Comparison of ENCODE assay signal across 11 cellular contexts in genomic region chr13:30415430-30416030, GRCh38. TPM values are rescaled to one million over a fixed set of nuclear protein-coding genes. Genes with fewer than 3 reads are reported as not detected.
DNase-seq lines count a peak whose midpoint lies in the region; ATAC-seq and TF ChIP-seq lines count a peak whose summit lies in the region.
"Had no signal": no experiment of that assay in that cellular context is flagged by ENCODE, and none has a peak within 500 bp of the region (broad histone marks: within the 10 kb centered on the region; RNA-seq: fewer than 3 reads in every experiment).

No MANE protein-coding gene starts in this region.

- H3K4me1 Mint-ChIP-seq in activated T-cell treated with anti-CD3 and anti-CD28 coated beads, Interleukin-2, amount 50 U/mL, for 72 hours (ENCODE audit: low read depth) = peaks cover 15% of the 10 kb centered on the region

- no peak overlapping the region for H3K27ac Mint-ChIP-seq in activated T-cell treated with anti-CD3 and anti-CD28 coated beads, Interleukin-2, amount 50 U/mL, for 72 hours

- DNase-seq in EH (ENCODE audit: low read depth) (peak; percentile 58), SIG-M5 treated with dmso at 0.1 percent for 504 hours (lab: John Stamatoyannopoulos, UW; ENCODE audit: unreplicated experiment) (no peak), NCI-H524 treated with DMSO at 0.1 percent for 48 hours (lab: John Stamatoyannopoulos, UW) (no peak), NCI-H2171 treated with DMSO at 0.1 percent for 48 hours (lab: John Stamatoyannopoulos, UW) (no peak)
- no peak for DNase-seq in activated T-cell treated with anti-CD3 and anti-CD28 coated beads, Interleukin-2, amount 50 U/mL, for 72 hours
- DNase-seq: NCI-H1417 had no signal

- no peaks in the 10 kb centered on the region for H3K27me3 Mint-ChIP-seq in activated T-cell treated with anti-CD3 and anti-CD28 coated beads, Interleukin-2, amount 50 U/mL, for 72 hours (ENCODE audit: low read depth)

- H3K9me3 Mint-ChIP-seq in activated T-cell treated with anti-CD3 and anti-CD28 coated beads, Interleukin-2, amount 50 U/mL, for 72 hours = no peaks in the 10 kb centered on the region

- no peak overlapping the region for H3K4me3 Mint-ChIP-seq in activated T-cell treated with anti-CD3 and anti-CD28 coated beads, Interleukin-2, amount 50 U/mL, for 72 hours

- peak; percentile 86 for ATAC-seq in GM19452 (IDR thresholded peaks at IDR 0.05; ENCODE audit: unreplicated experiment)
- peak; percentile 78 for ATAC-seq in HG03095 (IDR thresholded peaks at IDR 0.05; ENCODE audit: unreplicated experiment)
- peak; percentile 59 for ATAC-seq in SK-N-SH treated with all-trans-retinoic acid at 6 μM for 48 hours
- no peak for ATAC-seq in activated T-cell treated with anti-CD3 and anti-CD28 coated beads, Interleukin-2, amount 50 U/mL, for 72 hours (replicated peaks in 1 of 2)

- H3K36me3 Mint-ChIP-seq in activated T-cell treated with anti-CD3 and anti-CD28 coated beads, Interleukin-2, amount 50 U/mL, for 72 hours (ENCODE audit: insufficient read depth in 2 of 2) = no peaks in the 10 kb centered on the region

TF ChIP-seq in SK-N-SH treated with all-trans-retinoic acid at 6 μM for 48 hours, 23 proteins besides CTCF, POLR2A, EP300 and RAD21:
- TF ChIP-seq PPARA (CRISPR knock-in tag; IDR thresholded peaks at IDR 0.05; ENCODE audit: borderline replicate concordance) (no peak), RARB (CRISPR knock-in tag; IDR thresholded peaks at IDR 0.05) (no peak), ESRRG (CRISPR knock-in tag; IDR thresholded peaks at IDR 0.05) (no peak), CREB5 (CRISPR knock-in tag; IDR thresholded peaks at IDR 0.05; ENCODE audit: low read depth) (no peak), GLIS3 (CRISPR knock-in tag; IDR thresholded peaks at IDR 0.05) (no peak), OSR1 (CRISPR knock-in tag; IDR thresholded peaks at IDR 0.05) (no peak), ZFP3 (CRISPR knock-in tag; IDR thresholded peaks at IDR 0.05) (no peak), ZNF8 (CRISPR knock-in tag; IDR thresholded peaks at IDR 0.05) (no peak)
- TF ChIP-seq, protein P1, sequence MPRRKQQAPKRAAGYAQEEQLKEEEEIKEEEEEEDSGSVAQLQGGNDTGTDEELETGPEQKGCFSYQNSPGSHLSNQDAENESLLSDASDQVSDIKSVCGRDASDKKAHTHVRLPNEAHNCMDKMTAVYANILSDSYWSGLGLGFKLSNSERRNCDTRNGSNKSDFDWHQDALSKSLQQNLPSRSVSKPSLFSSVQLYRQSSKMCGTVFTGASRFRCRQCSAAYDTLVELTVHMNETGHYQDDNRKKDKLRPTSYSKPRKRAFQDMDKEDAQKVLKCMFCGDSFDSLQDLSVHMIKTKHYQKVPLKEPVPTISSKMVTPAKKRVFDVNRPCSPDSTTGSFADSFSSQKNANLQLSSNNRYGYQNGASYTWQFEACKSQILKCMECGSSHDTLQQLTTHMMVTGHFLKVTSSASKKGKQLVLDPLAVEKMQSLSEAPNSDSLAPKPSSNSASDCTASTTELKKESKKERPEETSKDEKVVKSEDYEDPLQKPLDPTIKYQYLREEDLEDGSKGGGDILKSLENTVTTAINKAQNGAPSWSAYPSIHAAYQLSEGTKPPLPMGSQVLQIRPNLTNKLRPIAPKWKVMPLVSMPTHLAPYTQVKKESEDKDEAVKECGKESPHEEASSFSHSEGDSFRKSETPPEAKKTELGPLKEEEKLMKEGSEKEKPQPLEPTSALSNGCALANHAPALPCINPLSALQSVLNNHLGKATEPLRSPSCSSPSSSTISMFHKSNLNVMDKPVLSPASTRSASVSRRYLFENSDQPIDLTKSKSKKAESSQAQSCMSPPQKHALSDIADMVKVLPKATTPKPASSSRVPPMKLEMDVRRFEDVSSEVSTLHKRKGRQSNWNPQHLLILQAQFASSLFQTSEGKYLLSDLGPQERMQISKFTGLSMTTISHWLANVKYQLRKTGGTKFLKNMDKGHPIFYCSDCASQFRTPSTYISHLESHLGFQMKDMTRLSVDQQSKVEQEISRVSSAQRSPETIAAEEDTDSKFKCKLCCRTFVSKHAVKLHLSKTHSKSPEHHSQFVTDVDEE (CRISPR knock-in tag; IDR thresholded peaks at IDR 0.05) = no peak
- TF ChIP-seq, protein P2, sequence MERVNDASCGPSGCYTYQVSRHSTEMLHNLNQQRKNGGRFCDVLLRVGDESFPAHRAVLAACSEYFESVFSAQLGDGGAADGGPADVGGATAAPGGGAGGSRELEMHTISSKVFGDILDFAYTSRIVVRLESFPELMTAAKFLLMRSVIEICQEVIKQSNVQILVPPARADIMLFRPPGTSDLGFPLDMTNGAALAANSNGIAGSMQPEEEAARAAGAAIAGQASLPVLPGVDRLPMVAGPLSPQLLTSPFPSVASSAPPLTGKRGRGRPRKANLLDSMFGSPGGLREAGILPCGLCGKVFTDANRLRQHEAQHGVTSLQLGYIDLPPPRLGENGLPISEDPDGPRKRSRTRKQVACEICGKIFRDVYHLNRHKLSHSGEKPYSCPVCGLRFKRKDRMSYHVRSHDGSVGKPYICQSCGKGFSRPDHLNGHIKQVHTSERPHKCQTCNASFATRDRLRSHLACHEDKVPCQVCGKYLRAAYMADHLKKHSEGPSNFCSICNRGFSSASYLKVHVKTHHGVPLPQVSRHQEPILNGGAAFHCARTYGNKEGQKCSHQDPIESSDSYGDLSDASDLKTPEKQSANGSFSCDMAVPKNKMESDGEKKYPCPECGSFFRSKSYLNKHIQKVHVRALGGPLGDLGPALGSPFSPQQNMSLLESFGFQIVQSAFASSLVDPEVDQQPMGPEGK (CRISPR knock-in tag; IDR thresholded peaks at IDR 0.05; ENCODE audit: borderline replicate concordance) = no peak

RNA-seq across cellular contexts. Expression of gene UBE2L5, which starts 6.8 kb away (rescaled TPM):
- total RNA-seq in activated T-cell treated with anti-CD3 and anti-CD28 coated beads, Interleukin-2, amount 50 U/mL, for 72 hours = not detected
- total RNA-seq: renal cortical epithelial cell; T-helper 1 cell treated with Interleukin-12 subunit alpha and Interleukin-12 subunit beta and Interleukin-4 antibody, amounts not matched to agents 30 ng/mL and 1 ng/mL, for 36 hours had no signal

RNA-seq across cellular contexts. Expression of gene HMGB1, which starts 50.2 kb away (rescaled TPM):
- total RNA-seq in activated T-cell treated with anti-CD3 and anti-CD28 coated beads, Interleukin-2, amount 50 U/mL, for 72 hours = 100 to 1,000 TPM; 418 to 596 TPM

Comparison
In these comparisons a context has a peak if more than half of its experiments do, and no peak if none do; other contexts are left out.
1. ATAC-seq: peak in GM19452 (single experiment), HG03095 (single experiment) and SK-N-SH treated with all-trans-retinoic acid at 6 μM for 48 hours (single experiment); none in activated T-cell treated with anti-CD3 and anti-CD28 coated beads, Interleukin-2, amount 50 U/mL, for 72 hours (0 of 2).